In genomic region chr9:92590386-92590785, GRCh38 we compare ENCODE assay signal across 10 cellular contexts. TPM values are rescaled to one million over a fixed set of nuclear protein-coding genes. Genes with fewer than 3 reads are reported as not detected.
DNase-seq lines count a peak whose midpoint lies in the region; ATAC-seq, FAIRE-seq and TF ChIP-seq lines count a peak whose summit lies in the region.
"Had no signal": no experiment of that assay in that cellular context is flagged by ENCODE, and none has a peak within 500 bp of the region (broad histone marks: within the 10 kb centered on the region; RNA-seq: fewer than 3 reads in every experiment).

No MANE protein-coding gene starts in this region.

- intact Hi-C loops in Right ventricle myocardium inferior (cut with DNase I) (no loop called here), cardiac septum (cut with DNase I) (no loop called here)

- H3K27ac ChIP-seq in muscle layer of duodenum (ENCODE audit: low read length): peak overlapping the region; percentile 11
- H3K27ac ChIP-seq: VCaP had no signal

- H3K4me3 ChIP-seq in fibroblast of mammary gland (ENCODE audit: control insufficient read depth, low read depth, low read length): no peak overlapping the region
- H3K4me3 ChIP-seq in muscle layer of duodenum (ENCODE audit: low read depth in 1 of 2, low read length in 2 of 2): no peak overlapping the region

- H3K27me3 ChIP-seq in muscle layer of duodenum (ENCODE audit: low read depth, low read length): no peaks in the 10 kb centered on the region

- no peak for TF ChIP-seq CTCF in fibroblast of mammary gland (conservative IDR thresholded peaks at IDR 0.05; ENCODE audit: control insufficient read depth, insufficient read depth, low read depth, low read length)

- no peak for FAIRE-seq in frontal cortex (lab: Jason Lieb, UNC)

- H3K9me3 ChIP-seq in muscle layer of duodenum (ENCODE audit: control insufficient read depth in 1 of 2, low read length in 2 of 2): peaks cover 0 to 3% of the 10 kb centered on the region in 2 donors

- H3K36me3 ChIP-seq in muscle layer of duodenum (ENCODE audit: control insufficient read depth in 1 of 2, insufficient read depth in 2 of 2, low read length in 2 of 2): no peaks in the 10 kb centered on the region

- H3K4me1 ChIP-seq in muscle layer of duodenum (ENCODE audit: control insufficient read depth in 1 of 2, insufficient read depth in 2 of 2, low read length in 2 of 2): peaks cover 0 to 7% of the 10 kb centered on the region in 2 donors

- peak; percentile 77 for DNase-seq in Right ventricle myocardium inferior (ENCODE audit: missing footprints)
- no peak for DNase-seq in cardiac septum (ENCODE audit: low spot score)
- peak; percentile 52 for DNase-seq in fibroblast of mammary gland (ENCODE audit: low read depth)
- DNase-seq in frontal cortex (ENCODE audit: low spot score in 2 of 2): no peak
- DNase-seq in mesenteric fat pad (ENCODE audit: low spot score): no peak
- DNase-seq in activated CD4-positive, alpha-beta T cell treated with anti-CD3 and anti-CD28 coated beads, Interleukin-2, amount 50 U/mL, for 4 hours: no peak
- DNase-seq: activated naive CD4-positive, alpha-beta T cell treated with Interleukin-2 at 50 U/mL for 16 hours had no signal

- peak; percentile 99 for ATAC-seq in Right ventricle myocardium inferior
- no peak for ATAC-seq in HG02798 (IDR thresholded peaks at IDR 0.05; ENCODE audit: poor library complexity, unreplicated experiment)

RNA-seq across cellular contexts. Expression of gene ECM2, which starts 54.6 kb away (rescaled TPM):
- 8.5 TPM for total RNA-seq in Right ventricle myocardium inferior
- total RNA-seq in cardiac septum: 8.0 TPM
- total RNA-seq in frontal cortex: 3.3 TPM
- 71.3 TPM for total RNA-seq in mesenteric fat pad

Comparison
In these comparisons a context has a peak if more than half of its experiments do, and no peak if none do; other contexts are left out.
1. DNase-seq: peak in Right ventricle myocardium inferior (single experiment) and fibroblast of mammary gland (single experiment); none in cardiac septum (single experiment), frontal cortex (0 of 2), mesenteric fat pad (single experiment) and activated CD4-positive, alpha-beta T cell treated with anti-CD3 and anti-CD28 coated beads, Interleukin-2, amount 50 U/mL, for 4 hours (0 of 2).